ENCODE assay signal across 8 cellular contexts in genomic region chr18:62325806-62326645, GRCh38. TPM values are rescaled to one million over a fixed set of nuclear protein-coding genes. Genes with fewer than 3 reads are reported as not detected.
DNase-seq lines count a peak whose midpoint lies in the region; ATAC-seq and TF ChIP-seq lines count a peak whose summit lies in the region.

No MANE protein-coding gene starts in this region.

- H3K27ac ChIP-seq in A673 (ENCODE audit: low read depth, low read length, poor library complexity, severe bottlenecking) (no peak overlapping the region), rectal smooth muscle tissue (ENCODE audit: low read depth, low read length) (no peak overlapping the region)

- H3K9me3 Mint-ChIP-seq in activated T-cell treated with anti-CD3 and anti-CD28 coated beads, Interleukin-2, amount 50 U/mL, for 24 hours, result no peaks in the 10 kb centered on the region

- DNase-seq in A673 (ENCODE audit: low spot score) (peak; percentile 14), LNCaP clone FGC (ENCODE audit: low read depth) (no peak), glomerular visceral epithelial cell (ENCODE audit: extremely low spot score) (peak; percentile 40), putamen (ENCODE audit: low spot score) (no peak)
- DNase-seq in activated T-cell treated with anti-CD3 and anti-CD28 coated beads, Interleukin-2, amount 50 U/mL, for 24 hours, result peak; percentile 62

- no peaks in the 10 kb centered on the region for H3K36me3 Mint-ChIP-seq in activated T-cell treated with anti-CD3 and anti-CD28 coated beads, Interleukin-2, amount 50 U/mL, for 24 hours (ENCODE audit: low read depth)

- H3K9ac ChIP-seq in rectal smooth muscle tissue (ENCODE audit: low read length), result peak overlapping the region; percentile 24

- intact Hi-C loops in A673 (cut with micrococcal nuclease; ENCODE audit: unreplicated experiment), result loop anchor here (5.0 kb wide), 1 partner anchor 256 kb away; no protein-coding TSS in a partner anchor

- ATAC-seq in GM18498 (IDR thresholded peaks at IDR 0.05; ENCODE audit: unreplicated experiment) (peak; percentile 34), HG03520 (IDR thresholded peaks at IDR 0.05; ENCODE audit: unreplicated experiment) (no peak)

- BruUV-seq in A673 (replicated peaks; lab: Mats Ljungman, UMichigan), result no TSS peak

- peaks cover 85% of the 10 kb centered on the region for H3K27me3 Mint-ChIP-seq in activated T-cell treated with anti-CD3 and anti-CD28 coated beads, Interleukin-2, amount 50 U/mL, for 24 hours

- peak overlapping the region; percentile 62 for H3K27ac Mint-ChIP-seq in activated T-cell treated with anti-CD3 and anti-CD28 coated beads, Interleukin-2, amount 50 U/mL, for 24 hours

- H3K4me1 ChIP-seq in A673 (ENCODE audit: insufficient read depth, low read length, poor library complexity, severe bottlenecking), result no peaks in the 10 kb centered on the region
- peaks cover 7% of the 10 kb centered on the region for H3K4me1 ChIP-seq in rectal smooth muscle tissue (ENCODE audit: control insufficient read depth, insufficient read depth, low read length)

- TF ChIP-seq CTCF in A673 (conservative IDR thresholded peaks at IDR 0.05; ENCODE audit: low read depth, low read length) (no peak), LNCaP clone FGC (IDR thresholded peaks at IDR 0.05; ENCODE audit: control insufficient read depth, extremely low read depth, insufficient read depth) (no peak)

- no peaks in the 10 kb centered on the region for H3K36me3 ChIP-seq in A673 (ENCODE audit: insufficient read depth, low read length, poor library complexity, severe bottlenecking)
- no peaks in the 10 kb centered on the region for H3K36me3 ChIP-seq in rectal smooth muscle tissue (ENCODE audit: control insufficient read depth, insufficient read depth, low read length)

- peak overlapping the region; percentile 76 for H3K4me3 Mint-ChIP-seq in activated T-cell treated with anti-CD3 and anti-CD28 coated beads, Interleukin-2, amount 50 U/mL, for 24 hours

- peaks cover 47% of the 10 kb centered on the region for H3K4me1 Mint-ChIP-seq in activated T-cell treated with anti-CD3 and anti-CD28 coated beads, Interleukin-2, amount 50 U/mL, for 24 hours (ENCODE audit: low read depth)

- H3K9me3 ChIP-seq in A673 (ENCODE audit: low read depth, low read length, poor library complexity, severe bottlenecking), result no peaks in the 10 kb centered on the region

- POLR2A ChIA-PET in A673 (lab: Charles Lee; ENCODE audit: low non-redundant PET), result no interaction called here

- CTCF ChIA-PET in A673 (lab: Charles Lee), result interaction anchor here (0.6 to 1.1 kb wide), 3 partner anchors 258 to 389 kb away, joined by 3 to 7 read pairs (median 4); partner anchors contain the start of gene PHLPP1

- peaks cover 56% of the 10 kb centered on the region for H3K27me3 ChIP-seq in A673 (replicated peaks; ENCODE audit: insufficient read depth, low read depth, low read length, poor library complexity)
- peaks cover 25% of the 10 kb centered on the region for H3K27me3 ChIP-seq in rectal smooth muscle tissue (ENCODE audit: control insufficient read depth, insufficient read depth, low read length)

- peak overlapping the region; percentile 56 for H3K4me3 ChIP-seq in A673 (ENCODE audit: low read depth, low read length, poor library complexity, severe bottlenecking)
- H3K4me3 ChIP-seq in LNCaP clone FGC (ENCODE audit: low read depth, low read length), result peak overlapping the region; percentile 66
- H3K4me3 ChIP-seq in rectal smooth muscle tissue (ENCODE audit: low read length), result peak overlapping the region; percentile 64

RNA-seq across cellular contexts. Expression of gene TNFRSF11A, which starts 0.9 kb away (rescaled TPM):
- 0.37 TPM in 2 replicates for total RNA-seq in A673 (2021)

Comparison
In these comparisons a context has a peak if more than half of its experiments do, and no peak if none do; other contexts are left out.
1. DNase-seq: peak in A673 (single experiment), activated T-cell treated with anti-CD3 and anti-CD28 coated beads, Interleukin-2, amount 50 U/mL, for 24 hours (single experiment) and glomerular visceral epithelial cell (single experiment); none in LNCaP clone FGC (single experiment) and putamen (single experiment).
2. Peak in every context shown above with its lines, with median percentiles within 50 percentile points of each other: H3K4me3 ChIP-seq.